ENCODE assay signal across 1 cellular context in genomic region chr9:136847827-136848392, GRCh38.
TF ChIP-seq lines count a peak whose summit lies in the region.

No MANE protein-coding gene starts in this region.

TF ChIP-seq in HepG2, 621 proteins besides CTCF, POLR2A, EP300 and RAD21 (continued from another document and continues in another):
- TF ChIP-seq MXD1 (CRISPR knock-in tag; IDR thresholded peaks at IDR 0.05) = peak; percentile 66; the same call in 1 of the 2 replicates
- TF ChIP-seq ZNF333 (CRISPR knock-in tag; IDR thresholded peaks at IDR 0.05; ENCODE audit: borderline replicate concordance) = no peak
- peak; percentile 74 for TF ChIP-seq ZSCAN5A (CRISPR knock-in tag; IDR thresholded peaks at IDR 0.05; ENCODE audit: borderline replicate concordance)
- TF ChIP-seq HNRNPLL (IDR thresholded peaks at IDR 0.05; ENCODE audit: low read depth, low read length, poor library complexity, severe bottlenecking) = peak; percentile 80
- no peak for TF ChIP-seq RBAK (CRISPR knock-in tag; IDR thresholded peaks at IDR 0.05)
- TF ChIP-seq NCOA2 (CRISPR knock-in tag; IDR thresholded peaks at IDR 0.05) = no peak; the same call in 1 of the 2 replicates
- no peak for TF ChIP-seq ZNF362 (CRISPR knock-in tag; IDR thresholded peaks at IDR 0.05; ENCODE audit: borderline replicate concordance)
- TF ChIP-seq NFE2L1 (CRISPR knock-in tag; IDR thresholded peaks at IDR 0.05; ENCODE audit: borderline replicate concordance) = no peak
- TF ChIP-seq ATRX (CRISPR knock-in tag; IDR thresholded peaks at IDR 0.05; ENCODE audit: borderline replicate concordance) = no peak
- peak; percentile 92 for TF ChIP-seq CSRNP1 (CRISPR knock-in tag; IDR thresholded peaks at IDR 0.05)
- peak; percentile 71; the same call in 1 of the 2 replicates for TF ChIP-seq CBFB (CRISPR knock-in tag; IDR thresholded peaks at IDR 0.05)
- 0 out of 2 replicates have a peak, but pooled peaks have one; percentile 16 for TF ChIP-seq HNRNPL (IDR thresholded peaks at IDR 0.05; ENCODE audit: low read depth, low read length)
- peak; percentile 72 for TF ChIP-seq MED8 (CRISPR knock-in tag; IDR thresholded peaks at IDR 0.05; ENCODE audit: insufficient replicate concordance)
- TF ChIP-seq ZNF609 (CRISPR knock-in tag; IDR thresholded peaks at IDR 0.05; ENCODE audit: borderline replicate concordance) = peak; percentile 43; the same call in 1 of the 2 replicates
- no peak for TF ChIP-seq RFX3 (CRISPR knock-in tag; IDR thresholded peaks at IDR 0.05)
- TF ChIP-seq ZFP91 (CRISPR knock-in tag; IDR thresholded peaks at IDR 0.05; ENCODE audit: borderline replicate concordance) = peak; percentile 99
- 0 out of 2 replicates have a peak, but pooled peaks have one; percentile 38 for TF ChIP-seq CREB3 (CRISPR knock-in tag; IDR thresholded peaks at IDR 0.05)
- TF ChIP-seq GATA4 (IDR thresholded peaks at IDR 0.05; ENCODE audit: borderline replicate concordance, low read depth) = no peak
- peak; percentile 97 for TF ChIP-seq NRL (CRISPR knock-in tag; IDR thresholded peaks at IDR 0.05; ENCODE audit: borderline replicate concordance)
- no peak for TF ChIP-seq FOXK2 (IDR thresholded peaks at IDR 0.05)
- no peak for TF ChIP-seq STAG1 (CRISPR knock-in tag; IDR thresholded peaks at IDR 0.05)
- peak; percentile 65; the same call in 1 of the 2 replicates for TF ChIP-seq YEATS4 (CRISPR knock-in tag; IDR thresholded peaks at IDR 0.05; ENCODE audit: borderline replicate concordance)
- 0 out of 2 replicates have a peak, but pooled peaks have one; percentile 22 for TF ChIP-seq SIN3A (IDR thresholded peaks at IDR 0.05; ENCODE audit: borderline replicate concordance, low read depth, low read length)
- no peak for TF ChIP-seq FOXA1 (IDR thresholded peaks at IDR 0.05)
- TF ChIP-seq FOXA1 (CRISPR knock-in tag; IDR thresholded peaks at IDR 0.05) = peak; percentile 49; the same call in 1 of the 2 replicates
- TF ChIP-seq ZNF296 (CRISPR knock-in tag; conservative IDR thresholded peaks at IDR 0.05) = 0 out of 2 replicates have a peak, but pooled peaks have one; percentile 50
- TF ChIP-seq PBX2 (CRISPR knock-in tag; IDR thresholded peaks at IDR 0.05) = no peak
- no peak for TF ChIP-seq SNRNP70 (IDR thresholded peaks at IDR 0.05; ENCODE audit: low read depth, low read length)
- TF ChIP-seq GABPB1 (CRISPR knock-in tag; IDR thresholded peaks at IDR 0.05) = peak; percentile 62
- peak; percentile 76; the same call in 1 of the 2 replicates for TF ChIP-seq E2F2 (CRISPR knock-in tag; IDR thresholded peaks at IDR 0.05; ENCODE audit: borderline replicate concordance)
- TF ChIP-seq JUNB (CRISPR knock-in tag; IDR thresholded peaks at IDR 0.05; ENCODE audit: borderline replicate concordance) = no peak
- TF ChIP-seq NFKB2 (CRISPR knock-in tag; IDR thresholded peaks at IDR 0.05; ENCODE audit: borderline replicate concordance) = peak; percentile 40; the same call in 1 of the 2 replicates
- 0 out of 2 replicates have a peak, but pooled peaks have one; percentile 28 for TF ChIP-seq ZBTB3 (CRISPR knock-in tag; IDR thresholded peaks at IDR 0.05; ENCODE audit: borderline replicate concordance, low read depth)
- no peak for TF ChIP-seq ZNF562 (CRISPR knock-in tag; IDR thresholded peaks at IDR 0.05; ENCODE audit: borderline replicate concordance)
- 0 out of 2 replicates have a peak, but pooled peaks have one; percentile 40 for TF ChIP-seq ZNF574 (CRISPR knock-in tag; IDR thresholded peaks at IDR 0.05)
- TF ChIP-seq TEAD2 (CRISPR knock-in tag; IDR thresholded peaks at IDR 0.05) = no peak
- TF ChIP-seq GZF1 (CRISPR knock-in tag; IDR thresholded peaks at IDR 0.05) = 0 out of 2 replicates have a peak, but pooled peaks have one; percentile 63
- no peak for TF ChIP-seq XBP1 (CRISPR knock-in tag; IDR thresholded peaks at IDR 0.05)
- no peak for TF ChIP-seq PAX8 (CRISPR knock-in tag; IDR thresholded peaks at IDR 0.05; ENCODE audit: borderline replicate concordance)
- no peak for TF ChIP-seq PBX3 (CRISPR knock-in tag; IDR thresholded peaks at IDR 0.05; ENCODE audit: borderline replicate concordance)
- TF ChIP-seq SNAPC2 (CRISPR knock-in tag; IDR thresholded peaks at IDR 0.05) = peak; percentile 59; the same call in 1 of the 2 replicates
- no peak for TF ChIP-seq ZSCAN9 (CRISPR knock-in tag; IDR thresholded peaks at IDR 0.05; ENCODE audit: borderline replicate concordance)
- TF ChIP-seq ARID2 (CRISPR knock-in tag; IDR thresholded peaks at IDR 0.05; ENCODE audit: borderline replicate concordance) = 0 out of 2 replicates have a peak, but pooled peaks have one; percentile 46
